10 cellular contexts compared by ENCODE assay signal in the genomic region with DNA sequence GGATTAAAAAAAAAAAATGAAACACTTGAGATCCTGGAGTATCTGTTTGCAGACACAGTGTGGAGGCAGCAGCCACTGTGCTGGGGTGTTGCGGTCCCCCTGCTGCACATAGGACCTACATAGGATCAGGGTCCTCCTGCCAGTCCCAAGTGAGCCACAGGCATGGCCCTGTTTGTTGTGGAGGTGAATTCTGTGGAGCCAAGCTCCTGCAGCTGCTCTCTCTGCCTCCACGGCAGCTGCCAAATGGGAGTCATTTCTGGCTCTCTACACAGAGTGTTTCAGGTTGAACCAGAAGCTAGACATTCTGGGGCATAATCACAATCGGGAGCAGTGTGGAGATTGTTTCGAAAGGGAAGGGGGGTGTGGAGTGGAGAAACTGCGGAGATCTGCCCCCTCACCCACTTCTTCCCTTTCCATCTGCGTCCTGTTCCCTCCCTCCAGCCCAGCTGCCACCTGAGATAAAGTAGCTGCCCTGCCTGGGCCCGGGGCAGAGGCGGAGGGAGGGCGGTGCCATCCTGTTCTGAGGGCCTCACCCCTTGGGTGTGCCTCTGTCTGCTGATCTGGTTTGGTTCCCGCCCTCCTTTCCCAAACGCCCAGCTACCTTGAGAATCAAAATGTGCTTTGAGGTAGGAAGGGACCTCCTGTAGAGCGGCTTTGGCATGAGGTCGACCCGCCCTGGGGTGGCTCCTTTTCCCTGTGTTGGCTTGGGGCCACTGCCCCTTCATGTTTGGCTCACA.
DNase-seq lines count a peak whose midpoint lies in the region; ATAC-seq and TF ChIP-seq lines count a peak whose summit lies in the region.
"Had no signal": no experiment of that assay in that cellular context is flagged by ENCODE, and none has a peak within 500 bp of the region (broad histone marks: within the 10 kb centered on the region; RNA-seq: fewer than 3 reads in every experiment).

No MANE protein-coding gene starts in this region.

- no TSS peak for BruUV-seq in PC-9 (replicated peaks; lab: Mats Ljungman, UMichigan)

- peaks cover 20% of the 10 kb centered on the region for H3F3A ChIP-seq in PC-9 (ENCODE audit: insufficient read depth, low read depth)

- H3K9me2 ChIP-seq in PC-9 (ENCODE audit: insufficient read depth), result no peaks in the 10 kb centered on the region

- H2AFZ ChIP-seq in PC-9, result no peak overlapping the region

- H3K27me3 ChIP-seq in PC-9 (ENCODE audit: insufficient read depth, low read depth), result no peaks in the 10 kb centered on the region
- H3K27me3 ChIP-seq in heart left ventricle, result no peaks in the 10 kb centered on the region

- H3K4me1 ChIP-seq in PC-9 (replicated peaks; ENCODE audit: insufficient read depth), result peaks cover 46% of the 10 kb centered on the region
- H3K4me1 ChIP-seq in heart left ventricle, result peaks cover 5 to 73% (median 45%) of the 10 kb centered on the region in 12 donors

- no peaks in the 10 kb centered on the region for H3K36me3 ChIP-seq in PC-9 (ENCODE audit: low read depth)
- H3K36me3 ChIP-seq in heart left ventricle, result peaks cover 0 to 29% (median 9%) of the 10 kb centered on the region in 9 donors

- H3K9me3 Mint-ChIP-seq in stimulated activated naive B cell treated with anti-CD40 and anti-IgM and Interleukin-4, amounts not matched to agents 10 μg/mL and 1 μg/mL and 100 μg/mL, for 72 hours, result no peaks in the 10 kb centered on the region
- H3K9me3 Mint-ChIP-seq: activated naive CD4-positive, alpha-beta T cell treated with anti-CD3 and anti-CD28 coated beads, Interleukin-2, amount 50 U/mL, for 24 hours had no signal

- peak; percentile 25 for DNase-seq in NCI-H510A treated with DMSO at 0.1 percent for 48 hours (lab: John Stamatoyannopoulos, UW)
- DNase-seq in NCI-H510A (lab: John Stamatoyannopoulos, UW), result no peak
- DNase-seq in PC-9, result peak; percentile 72 to 73
- DNase-seq in heart left ventricle, result peak; percentile 62 to 75 (median 66)
- no peak for DNase-seq in stimulated activated naive CD8-positive, alpha-beta T cell treated with anti-CD3 and anti-CD28 coated beads, Interleukin-15, Interleukin-2, amounts not matched to agents 100 U/mL and 50 U/mL, for 24 hours
- no peak for DNase-seq in NCI-H187 treated with DMSO at 0.1 percent for 48 hours (lab: John Stamatoyannopoulos, UW)
- DNase-seq in stimulated activated naive B cell treated with anti-CD40 and anti-IgM and Interleukin-4, amounts not matched to agents 10 μg/mL and 1 μg/mL and 100 μg/mL, for 72 hours, result no peak

- H3K4me1 Mint-ChIP-seq in stimulated activated naive B cell treated with anti-CD40 and anti-IgM and Interleukin-4, amounts not matched to agents 10 μg/mL and 1 μg/mL and 100 μg/mL, for 72 hours, result peaks cover 5 to 9% of the 10 kb centered on the region in 2 donors

- POLR2A ChIA-PET in PC-9 (lab: Charles Lee; ENCODE audit: unreplicated experiment), result interaction anchor here (0.7 to 1.0 kb wide), 2 partner anchors 9 to 79 kb away, joined by 3 to 4 read pairs; no protein-coding TSS in a partner anchor

- 0 out of 2 replicates have a peak, but pooled peaks cover 5% of the 10 kb centered on the region for H3K79me2 ChIP-seq in PC-9 (ENCODE audit: low read depth)

- peak; percentile 83 to 92 (median 88) for ATAC-seq in heart left ventricle
- peak; percentile 43 for ATAC-seq in stimulated activated naive CD8-positive, alpha-beta T cell treated with anti-CD3 and anti-CD28 coated beads, Interleukin-15, Interleukin-2, amounts not matched to agents 100 U/mL and 50 U/mL, for 24 hours
- no peak for ATAC-seq in GM21515 (IDR thresholded peaks at IDR 0.05; ENCODE audit: unreplicated experiment)
- ATAC-seq in stimulated activated naive B cell treated with anti-CD40 and anti-IgM and Interleukin-4, amounts not matched to agents 10 μg/mL and 1 μg/mL and 100 μg/mL, for 72 hours (replicated peaks), result no peak

- no peak for TF ChIP-seq CTCF in PC-9 (conservative IDR thresholded peaks at IDR 0.05)
- TF ChIP-seq CTCF in heart left ventricle (IDR thresholded peaks at IDR 0.05), result no peak

- intact Hi-C loops in PC-9 (cut with micrococcal nuclease; ENCODE audit: unreplicated experiment), result no loop called here
- intact Hi-C loops in heart left ventricle (cut with DNase I), result no loop called here

- H4K20me1 ChIP-seq in PC-9 (ENCODE audit: insufficient read depth), result no peaks in the 10 kb centered on the region

- H3K9me3 ChIP-seq in PC-9 (ENCODE audit: insufficient read depth, low read depth), result no peaks in the 10 kb centered on the region
- H3K9me3 ChIP-seq in heart left ventricle, result no peaks in the 10 kb centered on the region

- H3K27ac ChIP-seq in PC-9 (peak overlapping the region; percentile 62), heart left ventricle (peak overlapping the region; percentile 11 to 83 (median 73))
- H3K27ac ChIP-seq: KMS-11 had no signal

- TF ChIP-seq POLR2A in heart left ventricle (IDR thresholded peaks at IDR 0.05), result no peak

- H3K4me3 ChIP-seq in PC-9 (peak overlapping the region; percentile 42; the same call in 1 of the 2 replicates), heart left ventricle (peak overlapping the region in 1 of 12 donors; percentile 10)

- H3K27ac Mint-ChIP-seq in stimulated activated naive B cell treated with anti-CD40 and anti-IgM and Interleukin-4, amounts not matched to agents 10 μg/mL and 1 μg/mL and 100 μg/mL, for 72 hours, result no peak overlapping the region
- H3K27ac Mint-ChIP-seq: activated naive CD4-positive, alpha-beta T cell treated with anti-CD3 and anti-CD28 coated beads, Interleukin-2, amount 50 U/mL, for 24 hours had no signal

- no peak overlapping the region for H3K4me3 Mint-ChIP-seq in stimulated activated naive B cell treated with anti-CD40 and anti-IgM and Interleukin-4, amounts not matched to agents 10 μg/mL and 1 μg/mL and 100 μg/mL, for 72 hours
- H3K4me3 Mint-ChIP-seq: activated naive CD4-positive, alpha-beta T cell treated with anti-CD3 and anti-CD28 coated beads, Interleukin-2, amount 50 U/mL, for 24 hours had no signal

- H3K27me3 Mint-ChIP-seq in stimulated activated naive B cell treated with anti-CD40 and anti-IgM and Interleukin-4, amounts not matched to agents 10 μg/mL and 1 μg/mL and 100 μg/mL, for 72 hours, result peaks cover 12 to 15% of the 10 kb centered on the region in 2 donors
- H3K27me3 Mint-ChIP-seq: activated naive CD4-positive, alpha-beta T cell treated with anti-CD3 and anti-CD28 coated beads, Interleukin-2, amount 50 U/mL, for 24 hours had no signal

- H3K4me2 ChIP-seq in PC-9, result peak overlapping the region; percentile 57
- H3K4me2 ChIP-seq: KMS-11 had no signal

- no peaks in the 10 kb centered on the region for H3K36me3 Mint-ChIP-seq in stimulated activated naive B cell treated with anti-CD40 and anti-IgM and Interleukin-4, amounts not matched to agents 10 μg/mL and 1 μg/mL and 100 μg/mL, for 72 hours
- H3K36me3 Mint-ChIP-seq: activated naive CD4-positive, alpha-beta T cell treated with anti-CD3 and anti-CD28 coated beads, Interleukin-2, amount 50 U/mL, for 24 hours had no signal

- 25 to 39% (median 32%) methylated on average over 12 to 14 of the region's 14 CpGs for WGBS in heart left ventricle, 4 donors

- CTCF ChIA-PET in PC-9 (lab: Charles Lee), result interaction anchor here (0.5 kb wide), 1 partner anchor 467 kb away, joined by 3 read pairs; no protein-coding TSS in a partner anchor

Comparison
In these comparisons a context has a peak if more than half of its experiments do, and no peak if none do; other contexts are left out.
1. DNase-seq: peak in NCI-H510A treated with DMSO at 0.1 percent for 48 hours (single experiment), PC-9 (2 of 2) and heart left ventricle (5 of 5); none in NCI-H510A (single experiment), stimulated activated naive CD8-positive, alpha-beta T cell treated with anti-CD3 and anti-CD28 coated beads, Interleukin-15, Interleukin-2, amounts not matched to agents 100 U/mL and 50 U/mL, for 24 hours (single experiment), NCI-H187 treated with DMSO at 0.1 percent for 48 hours (single experiment) and stimulated activated naive B cell treated with anti-CD40 and anti-IgM and Interleukin-4, amounts not matched to agents 10 μg/mL and 1 μg/mL and 100 μg/mL, for 72 hours (single experiment).
2. ATAC-seq: peak in heart left ventricle (4 of 4) and stimulated activated naive CD8-positive, alpha-beta T cell treated with anti-CD3 and anti-CD28 coated beads, Interleukin-15, Interleukin-2, amounts not matched to agents 100 U/mL and 50 U/mL, for 24 hours (single experiment); none in GM21515 (single experiment) and stimulated activated naive B cell treated with anti-CD40 and anti-IgM and Interleukin-4, amounts not matched to agents 10 μg/mL and 1 μg/mL and 100 μg/mL, for 72 hours (0 of 2).